ENCODE assay signal across 8 cellular contexts in the genomic region with DNA sequence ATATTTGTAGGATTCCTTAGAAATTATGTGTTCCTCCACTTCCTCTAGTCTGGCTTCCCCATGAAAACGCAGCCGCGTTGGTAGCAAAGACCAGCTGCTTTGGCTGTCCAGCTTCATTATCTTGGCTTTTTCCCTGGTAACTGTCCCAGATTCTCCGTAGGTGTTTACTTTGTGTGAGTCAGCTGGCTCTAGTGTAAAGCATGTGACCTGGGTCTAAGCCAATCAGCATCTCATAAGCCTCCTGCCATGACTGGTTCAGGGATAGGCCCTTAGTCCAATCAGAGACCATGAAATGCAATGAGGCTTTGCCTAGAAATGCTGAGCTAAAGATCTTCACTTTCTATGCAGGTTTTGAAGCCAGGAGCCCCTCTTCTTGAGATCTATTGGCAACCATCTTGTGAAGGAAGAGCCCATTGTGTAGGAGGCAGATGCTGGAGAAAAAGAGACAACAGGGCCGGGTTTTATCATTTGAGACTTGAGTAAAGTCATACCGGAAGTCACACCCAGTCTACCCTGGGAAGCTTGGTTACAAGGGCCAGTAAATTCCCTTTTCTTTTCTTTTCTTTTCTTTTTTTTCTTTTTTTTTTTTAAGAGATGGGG.
DNase-seq lines count a peak whose midpoint lies in the region; ATAC-seq, FAIRE-seq and TF ChIP-seq lines count a peak whose summit lies in the region.

No MANE protein-coding gene starts in this region.

- BruUV-seq in GM12878 (replicated peaks; lab: Mats Ljungman, UMichigan) = no TSS peak

- no peaks in the 10 kb centered on the region for H3K36me3 ChIP-seq in GM12878 (ENCODE audit: control insufficient read depth in 2 of 2, insufficient read depth in 2 of 2, low read length in 1 of 2)
- no peaks in the 10 kb centered on the region for H3K36me3 ChIP-seq in left lung
- no peaks in the 10 kb centered on the region for H3K36me3 ChIP-seq in endodermal cell (ENCODE audit: control insufficient read depth, insufficient read depth, low read length)

- peaks cover 17% of the 10 kb centered on the region for H3K27me3 Mint-ChIP-seq in endodermal cell (ENCODE audit: insufficient read depth)
- H3K27me3 Mint-ChIP-seq in stimulated activated memory B cell treated with anti-CD40 and anti-IgM and Interleukin-4, amounts not matched to agents 10 μg/mL and 1 μg/mL and 100 μg/mL, for 72 hours = no peaks in the 10 kb centered on the region

- peaks cover 7% of the 10 kb centered on the region for H3K9me3 Mint-ChIP-seq in endodermal cell
- H3K9me3 Mint-ChIP-seq in stimulated activated memory B cell treated with anti-CD40 and anti-IgM and Interleukin-4, amounts not matched to agents 10 μg/mL and 1 μg/mL and 100 μg/mL, for 72 hours = peaks cover under 1% of the 10 kb centered on the region

- SMC1A ChIA-PET in GM12878 (lab: Charles Lee; ENCODE audit: uncharacterized antibody, unreplicated experiment) = interaction anchor here (0.7 to 2.4 kb wide), 8 partner anchors 9 to 121 kb away, joined by 3 to 10 read pairs (median 4); no protein-coding TSS in a partner anchor

- H3K27ac ChIP-seq in A549 = 0 out of 6 replicates have a peak overlapping the region, but pooled peaks of 1 of the 2 experiments have one; percentile 1
- H3K27ac ChIP-seq in GM12878 (ENCODE audit: control insufficient read depth, insufficient read depth) = no peak overlapping the region
- peak overlapping the region; percentile 9 for H3K27ac ChIP-seq in left lung
- no peak overlapping the region for H3K27ac ChIP-seq in endodermal cell (ENCODE audit: low read depth, low read length)

- no peak overlapping the region for H3K27ac Mint-ChIP-seq in endodermal cell
- no peak overlapping the region for H3K27ac Mint-ChIP-seq in stimulated activated memory B cell treated with anti-CD40 and anti-IgM and Interleukin-4, amounts not matched to agents 10 μg/mL and 1 μg/mL and 100 μg/mL, for 72 hours

- no peaks in the 10 kb centered on the region for H3K4me1 Mint-ChIP-seq in endodermal cell
- H3K4me1 Mint-ChIP-seq in stimulated activated memory B cell treated with anti-CD40 and anti-IgM and Interleukin-4, amounts not matched to agents 10 μg/mL and 1 μg/mL and 100 μg/mL, for 72 hours = peaks cover 3% of the 10 kb centered on the region

- ATAC-seq in A549 (peak; percentile 85 to 96), GM12878 (peak; percentile 44; the same call in 2 of the 3 replicates), left lung (peak; percentile 93), GM21576 (IDR thresholded peaks at IDR 0.05; ENCODE audit: unreplicated experiment) (no peak), GM18505 (IDR thresholded peaks at IDR 0.05; ENCODE audit: unreplicated experiment) (no peak)
- no peak for ATAC-seq in stimulated activated memory B cell treated with anti-CD40 and anti-IgM and Interleukin-4, amounts not matched to agents 10 μg/mL and 1 μg/mL and 100 μg/mL, for 72 hours

- TF ChIP-seq CTCF in A549 (IDR thresholded peaks at IDR 0.05) (no peak), GM12878 (IDR thresholded peaks at IDR 0.05 in 2 of 3, conservative IDR thresholded peaks at IDR 0.05 in 1 of 3; ENCODE audit: control insufficient read depth in 2 of 3, extremely low read depth in 1 of 3, insufficient read depth in 1 of 3, low read depth in 3 of 3, low read length in 3 of 3) (no peak), left lung (IDR thresholded peaks at IDR 0.05) (no peak), endodermal cell (conservative IDR thresholded peaks at IDR 0.05) (no peak)

- TF ChIP-seq POLR2A in A549 (IDR thresholded peaks at IDR 0.05; ENCODE audit: low read length) (no peak), GM12878 (IDR thresholded peaks at IDR 0.05; ENCODE audit: low read depth, low read length) (no peak), GM18505 (IDR thresholded peaks at IDR 0.05; ENCODE audit: borderline replicate concordance, extremely low read depth, insufficient read depth, insufficient read length) (no peak)

- no peak for FAIRE-seq in A549 (lab: Jason Lieb, UNC)
- FAIRE-seq in GM12878 (lab: Jason Lieb, UNC) = no peak

- in situ Hi-C loops in GM12878 (cut with MboI) = no loop called here

- intact Hi-C loops in GM12878 (cut with micrococcal nuclease; ENCODE audit: unreplicated experiment) = no loop called here
- intact Hi-C loops in left lung (cut with DNase I) = no loop called here

- H3K4me1 ChIP-seq in A549 = no peaks in the 10 kb centered on the region
- H3K4me1 ChIP-seq in GM12878 (ENCODE audit: control insufficient read depth, insufficient read depth, low read length) = peaks cover 3% of the 10 kb centered on the region
- H3K4me1 ChIP-seq in left lung = peaks cover under 1 to 9% of the 10 kb centered on the region in 2 donors
- H3K4me1 ChIP-seq in endodermal cell (ENCODE audit: control insufficient read depth, insufficient read depth, low read length) = no peaks in the 10 kb centered on the region

- H3K4me3 ChIP-seq in A549 (no peak overlapping the region), GM12878 (no peak overlapping the region), left lung (no peak overlapping the region), endodermal cell (ENCODE audit: low read length) (no peak overlapping the region)

- DNase-seq in A549 (ENCODE audit: low read depth in 1 of 2, low spot score in 1 of 2) (peak; percentile 70 to 82), HS-5 (ENCODE audit: low read depth) (peak; percentile 94), GM12878 (ENCODE audit: low read depth, low spot score) (no peak), left lung (peak in 1 of 2 donors; percentile 57), endodermal cell (no peak)

- H2AFZ ChIP-seq in GM12878 (ENCODE audit: control insufficient read depth, low read depth, low read length) = no peak overlapping the region

- H3K36me3 Mint-ChIP-seq in endodermal cell (ENCODE audit: low read depth) = no peaks in the 10 kb centered on the region
- peaks cover 4% of the 10 kb centered on the region for H3K36me3 Mint-ChIP-seq in stimulated activated memory B cell treated with anti-CD40 and anti-IgM and Interleukin-4, amounts not matched to agents 10 μg/mL and 1 μg/mL and 100 μg/mL, for 72 hours

- TF ChIP-seq RAD21 in A549 (conservative IDR thresholded peaks at IDR 0.05 in 1 of 2, IDR thresholded peaks at IDR 0.05 in 1 of 2) (no peak), GM12878 (IDR thresholded peaks at IDR 0.05; ENCODE audit: insufficient read depth, low read depth, low read length) (no peak)

- H3K9me3 ChIP-seq in A549 = no peaks in the 10 kb centered on the region; the same call in 2 of the 3 replicates
- H3K9me3 ChIP-seq in GM12878 (replicated peaks; ENCODE audit: control insufficient read depth, insufficient read depth, low read length) = no peaks in the 10 kb centered on the region
- no peaks in the 10 kb centered on the region for H3K9me3 ChIP-seq in left lung
- peaks cover 7% of the 10 kb centered on the region for H3K9me3 ChIP-seq in endodermal cell (ENCODE audit: control insufficient read depth, low read length)

- no peak for TF ChIP-seq EP300 in A549 (IDR thresholded peaks at IDR 0.05)
- TF ChIP-seq EP300 in GM12878 (IDR thresholded peaks at IDR 0.05; ENCODE audit: borderline replicate concordance in 1 of 2, control insufficient read depth in 1 of 2, low read depth in 2 of 2, low read length in 2 of 2) = no peak

- RAD21 ChIA-PET in GM12878 (lab: Charles Lee; ENCODE audit: unreplicated experiment) = interaction anchor here (1.3 kb wide), 2 partner anchors 12 to 62 kb away, joined by 4 to 5 read pairs; no protein-coding TSS in a partner anchor

- CTCF ChIA-PET in A549 (lab: Yijun Ruan, JAX) = interaction anchor here (0.6 kb wide), 2 partner anchors 126 to 297 kb away, joined by 3 read pairs; no protein-coding TSS in a partner anchor
- CTCF ChIA-PET in GM12878 (lab: Yijun Ruan, JAX) = interaction anchor here (0.6 to 1.8 kb wide), 7 partner anchors 8 to 154 kb away, joined by 3 to 7 read pairs (median 3); no protein-coding TSS in a partner anchor

- H3K4me3 Mint-ChIP-seq in endodermal cell = no peak overlapping the region
- no peak overlapping the region for H3K4me3 Mint-ChIP-seq in stimulated activated memory B cell treated with anti-CD40 and anti-IgM and Interleukin-4, amounts not matched to agents 10 μg/mL and 1 μg/mL and 100 μg/mL, for 72 hours

- no peaks in the 10 kb centered on the region for H4K20me1 ChIP-seq in GM12878 (ENCODE audit: control insufficient read depth, insufficient read depth)

- no peak overlapping the region for H3K9ac ChIP-seq in GM12878 (ENCODE audit: control insufficient read depth, insufficient read depth, low read length)
- no peak overlapping the region for H3K9ac ChIP-seq in endodermal cell (ENCODE audit: extremely low read depth, low read length, poor library complexity, severe bottlenecking)

- POLR2A ChIA-PET in A549 (lab: Yijun Ruan, JAX) = no interaction called here
- POLR2A ChIA-PET in GM12878 (lab: Charles Lee) = interaction anchor here (0.5 to 1.1 kb wide), 3 partner anchors 9 to 225 kb away, joined by 3 to 4 read pairs (median 3); no protein-coding TSS in a partner anchor

- H3K27me3 ChIP-seq in GM12878 (replicated peaks in 1 of 2; ENCODE audit: control insufficient read depth in 2 of 2, insufficient read depth in 2 of 2, low read length in 1 of 2) (no peaks in the 10 kb centered on the region), left lung (no peaks in the 10 kb centered on the region), endodermal cell (ENCODE audit: control insufficient read depth, insufficient read depth, low read length, poor library complexity, severe bottlenecking) (no peaks in the 10 kb centered on the region)

- WGBS in A549 (ENCODE audit: missing lambda C conversion rate) = 50% methylated on average over 6 of the region's 6 CpGs
- 75% methylated on average over 6 of the region's 6 CpGs for WGBS in GM12878 (ENCODE audit: insufficient coverage, insufficient replicate concordance, low lambda C conversion rate, missing lambda C conversion rate)
- 92 to 97% methylated on average over 6 of the region's 6 CpGs for WGBS in endodermal cell (ENCODE audit: insufficient coverage in 1 of 2, insufficient read length in 1 of 2), 2 experiments

- H3K4me2 ChIP-seq in A549 (peak overlapping the region; percentile 34; the same call in 1 of the 3 replicates), GM12878 (ENCODE audit: control insufficient read depth, insufficient read depth) (no peak overlapping the region)

- no peaks in the 10 kb centered on the region for H3K79me2 ChIP-seq in GM12878 (ENCODE audit: control insufficient read depth, insufficient read depth, low read length)

TF ChIP-seq in GM12878, 131 proteins besides CTCF, POLR2A, EP300 and RAD21 (continues in another document):
- TF ChIP-seq MXI1 (IDR thresholded peaks at IDR 0.05; ENCODE audit: low read depth, low read length) (no peak), TCF7 (IDR thresholded peaks at IDR 0.05; ENCODE audit: borderline replicate concordance) (no peak)

Comparison
In these comparisons a context has a peak if more than half of its experiments do, and no peak if none do; other contexts are left out.
1. ATAC-seq: peak in A549 (2 of 2), GM12878 (single experiment) and left lung (single experiment); none in GM21576 (single experiment), stimulated activated memory B cell treated with anti-CD40 and anti-IgM and Interleukin-4, amounts not matched to agents 10 μg/mL and 1 μg/mL and 100 μg/mL, for 72 hours (single experiment) and GM18505 (single experiment).
2. DNase-seq: peak in A549 (2 of 2) and HS-5 (single experiment); none in GM12878 (single experiment) and endodermal cell (single experiment).
3. H3K27ac ChIP-seq: peak in left lung (2 of 2); none in GM12878 (single experiment) and endodermal cell (single experiment).
4. Of the 24 proteins assayed by ChIP-seq in both GM12878 and A549: peak only in GM12878: none; only in A549: USF2; in both: none; in neither: 23.